Comparison of ENCODE assay signal across 11 cellular contexts in genomic region chr22:49735411-49736311, GRCh38.
A peak's percentile ranks its signal among the peaks of the same experiment; 100 is the strongest.
DNase-seq lines count a peak whose midpoint lies in the region; ATAC-seq and TF ChIP-seq lines count a peak whose summit lies in the region.
"Had no signal": no experiment of that assay in that cellular context is flagged by ENCODE, and none has a peak within 500 bp of the region (broad histone marks: within the 10 kb centered on the region; RNA-seq: fewer than 3 reads in every experiment).

No MANE protein-coding gene starts in this region.

- H3K4me3 ChIP-seq in mesendoderm (ENCODE audit: low read length), result no peak overlapping the region

- no peak overlapping the region for H3K18ac ChIP-seq in mesendoderm (ENCODE audit: low read length)

- ATAC-seq in WTC11, result peak; percentile 84
- no peak for ATAC-seq in HG03280 (IDR thresholded peaks at IDR 0.05; ENCODE audit: unreplicated experiment)
- ATAC-seq: left colon had no signal

- no peak overlapping the region for H2AK5ac ChIP-seq in mesendoderm (ENCODE audit: low read length)

- H3K4me1 Mint-ChIP-seq in WTC11, result peaks cover 5% of the 10 kb centered on the region

- H3K4me2 ChIP-seq in mesendoderm (ENCODE audit: low read length), result no peak overlapping the region

- no peak overlapping the region for H4K8ac ChIP-seq in mesendoderm (ENCODE audit: low read depth, low read length)

- H3K4ac ChIP-seq in mesendoderm (ENCODE audit: low read depth, low read length), result no peak overlapping the region

- in situ Hi-C loops in Caki2 (cut with HindIII; ENCODE audit: low pct_unique_long_range_greater_than_20kb, low sequenced_read_pairs), result no loop called here

- no peak overlapping the region for H2BK15ac ChIP-seq in mesendoderm (replicated peaks; ENCODE audit: low read depth)

- no peaks in the 10 kb centered on the region for H3K79me2 ChIP-seq in mesendoderm (ENCODE audit: control insufficient read depth, insufficient read depth, low read length)

- no peak overlapping the region for H3K27ac Mint-ChIP-seq in WTC11

- peaks cover 12% of the 10 kb centered on the region for H3K36me3 Mint-ChIP-seq in WTC11

- peaks cover 45% of the 10 kb centered on the region for H3K9me3 Mint-ChIP-seq in WTC11

- H3K4me3 Mint-ChIP-seq in WTC11, result no peak overlapping the region

- no peak overlapping the region for H2BK120ac ChIP-seq in mesendoderm (ENCODE audit: low read depth, low read length)

- CTCF ChIA-PET in HEK293T (lab: Yijun Ruan, JAX) (no interaction called here), WTC11 (lab: Charles Lee) (interaction anchor here (0.9 to 1.1 kb wide), 2 partner anchors 11 to 34 kb away, joined by 3 to 5 read pairs; no protein-coding TSS in a partner anchor), GM10248 (lab: Yijun Ruan, JAX) (interaction anchor here (1.0 to 1.1 kb wide), 2 partner anchors 11 to 14 kb away, joined by 3 read pairs; no protein-coding TSS in a partner anchor)

- no peaks in the 10 kb centered on the region for H3K27me3 ChIP-seq in mesendoderm (ENCODE audit: insufficient read depth, low read length, poor library complexity)

- no peak overlapping the region for H2BK5ac ChIP-seq in mesendoderm (ENCODE audit: low read length)

- no peaks in the 10 kb centered on the region for H3K79me1 ChIP-seq in mesendoderm (ENCODE audit: low read length)

- H3K36me3 ChIP-seq in mesendoderm (ENCODE audit: control insufficient read depth, insufficient read depth, low read length), result no peaks in the 10 kb centered on the region

- DNase-seq in Caki2 (ENCODE audit: low read depth) (peak; percentile 22), HEK293T (ENCODE audit: extremely low spot score) (peak; percentile 40), WTC11 (ENCODE audit: low spot score) (peak; percentile 81), mesendoderm (peak; percentile 55), amygdala (lab: John Stamatoyannopoulos, UW) (no peak), NOMO-1 (lab: John Stamatoyannopoulos, UW; ENCODE audit: unreplicated experiment in 2 of 2) (no peak), GM10248 (ENCODE audit: extremely low spot score) (no peak)
- DNase-seq: NCI-H187, SHP77 treated with DMSO at 0.1 percent for 48 hours had no signal

- H4K5ac ChIP-seq in mesendoderm (ENCODE audit: low read length), result no peak overlapping the region

- no peak overlapping the region for H3K9ac ChIP-seq in mesendoderm (ENCODE audit: low read length)

- H3K56ac ChIP-seq in mesendoderm (ENCODE audit: low read length), result no peak overlapping the region

- H3K27ac ChIP-seq in mesendoderm (ENCODE audit: low read depth, low read length), result no peak overlapping the region

- H3K23ac ChIP-seq in mesendoderm (ENCODE audit: low read length), result no peak overlapping the region

- TF ChIP-seq CTCF in WTC11 (IDR thresholded peaks at IDR 0.05) (no peak), GM10248 (IDR thresholded peaks at IDR 0.05; ENCODE audit: control extremely low read depth, extremely low read depth, low read depth, missing control alignments) (no peak)

- no peaks in the 10 kb centered on the region for H3K4me1 ChIP-seq in mesendoderm (ENCODE audit: control insufficient read depth, low read depth, low read length)

- H3K27me3 Mint-ChIP-seq in WTC11 (ENCODE audit: low read depth), result peaks cover 19% of the 10 kb centered on the region

- WGBS in mesendoderm (ENCODE audit: extremely low coverage, insufficient coverage, low lambda C conversion rate), result no CpG with 5 or more reads among the region's 28 CpGs

- POLR2A ChIA-PET in HEK293T (lab: Yijun Ruan, JAX) (no interaction called here), WTC11 (lab: Charles Lee) (no interaction called here), GM10248 (lab: Yijun Ruan, JAX) (no interaction called here)

TF ChIP-seq in HEK293T, 16 proteins besides CTCF, POLR2A, EP300 and RAD21:
- no peak for TF ChIP-seq CTBP1 (IDR thresholded peaks at IDR 0.05; ENCODE audit: borderline replicate concordance)
- no peak for TF ChIP-seq ARNT (IDR thresholded peaks at IDR 0.05)
- no peak for TF ChIP-seq ZNF384 (IDR thresholded peaks at IDR 0.05)
- TF ChIP-seq HDGF (IDR thresholded peaks at IDR 0.05; ENCODE audit: borderline replicate concordance), result no peak
- no peak for TF ChIP-seq NFRKB (IDR thresholded peaks at IDR 0.05)
- no peak for TF ChIP-seq SUZ12 (IDR thresholded peaks at IDR 0.05)
- TF ChIP-seq, protein P1, sequence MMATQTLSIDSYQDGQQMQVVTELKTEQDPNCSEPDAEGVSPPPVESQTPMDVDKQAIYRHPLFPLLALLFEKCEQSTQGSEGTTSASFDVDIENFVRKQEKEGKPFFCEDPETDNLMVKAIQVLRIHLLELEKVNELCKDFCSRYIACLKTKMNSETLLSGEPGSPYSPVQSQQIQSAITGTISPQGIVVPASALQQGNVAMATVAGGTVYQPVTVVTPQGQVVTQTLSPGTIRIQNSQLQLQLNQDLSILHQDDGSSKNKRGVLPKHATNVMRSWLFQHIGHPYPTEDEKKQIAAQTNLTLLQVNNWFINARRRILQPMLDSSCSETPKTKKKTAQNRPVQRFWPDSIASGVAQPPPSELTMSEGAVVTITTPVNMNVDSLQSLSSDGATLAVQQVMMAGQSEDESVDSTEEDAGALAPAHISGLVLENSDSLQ (IDR thresholded peaks at IDR 0.05), result no peak
- TF ChIP-seq FOXK2 (IDR thresholded peaks at IDR 0.05), result no peak
- no peak for TF ChIP-seq BHLHE40 (IDR thresholded peaks at IDR 0.05; ENCODE audit: borderline replicate concordance)
- no peak for TF ChIP-seq FOXM1 (IDR thresholded peaks at IDR 0.05; ENCODE audit: borderline replicate concordance)

TF ChIP-seq in WTC11, 78 proteins besides CTCF, POLR2A, EP300 and RAD21 (continues in another document):
- TF ChIP-seq E2F5 (CRISPR knock-in tag; IDR thresholded peaks at IDR 0.05), result 0 out of 2 replicates have a peak, but pooled peaks have one; percentile 50
- no peak; the same call in 1 of the 2 replicates for TF ChIP-seq NR2C2 (CRISPR knock-in tag; IDR thresholded peaks at IDR 0.05)
- TF ChIP-seq, protein P2, sequence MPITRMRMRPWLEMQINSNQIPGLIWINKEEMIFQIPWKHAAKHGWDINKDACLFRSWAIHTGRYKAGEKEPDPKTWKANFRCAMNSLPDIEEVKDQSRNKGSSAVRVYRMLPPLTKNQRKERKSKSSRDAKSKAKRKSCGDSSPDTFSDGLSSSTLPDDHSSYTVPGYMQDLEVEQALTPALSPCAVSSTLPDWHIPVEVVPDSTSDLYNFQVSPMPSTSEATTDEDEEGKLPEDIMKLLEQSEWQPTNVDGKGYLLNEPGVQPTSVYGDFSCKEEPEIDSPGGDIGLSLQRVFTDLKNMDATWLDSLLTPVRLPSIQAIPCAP (CRISPR knock-in tag; IDR thresholded peaks at IDR 0.05), result peak; percentile 49; the same call in 1 of the 2 replicates
- TF ChIP-seq NFE2L1 (CRISPR knock-in tag; IDR thresholded peaks at IDR 0.05), result peak; percentile 40; the same call in 1 of the 2 replicates
- TF ChIP-seq, protein P3, sequence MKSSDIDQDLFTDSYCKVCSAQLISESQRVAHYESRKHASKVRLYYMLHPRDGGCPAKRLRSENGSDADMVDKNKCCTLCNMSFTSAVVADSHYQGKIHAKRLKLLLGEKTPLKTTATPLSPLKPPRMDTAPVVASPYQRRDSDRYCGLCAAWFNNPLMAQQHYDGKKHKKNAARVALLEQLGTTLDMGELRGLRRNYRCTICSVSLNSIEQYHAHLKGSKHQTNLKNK (CRISPR knock-in tag; IDR thresholded peaks at IDR 0.05), result no peak
- no peak for TF ChIP-seq GTF2I (CRISPR knock-in tag; conservative IDR thresholded peaks at IDR 0.05)
- TF ChIP-seq SOX15 (CRISPR knock-in tag; IDR thresholded peaks at IDR 0.05), result no peak
- TF ChIP-seq, protein P4, sequence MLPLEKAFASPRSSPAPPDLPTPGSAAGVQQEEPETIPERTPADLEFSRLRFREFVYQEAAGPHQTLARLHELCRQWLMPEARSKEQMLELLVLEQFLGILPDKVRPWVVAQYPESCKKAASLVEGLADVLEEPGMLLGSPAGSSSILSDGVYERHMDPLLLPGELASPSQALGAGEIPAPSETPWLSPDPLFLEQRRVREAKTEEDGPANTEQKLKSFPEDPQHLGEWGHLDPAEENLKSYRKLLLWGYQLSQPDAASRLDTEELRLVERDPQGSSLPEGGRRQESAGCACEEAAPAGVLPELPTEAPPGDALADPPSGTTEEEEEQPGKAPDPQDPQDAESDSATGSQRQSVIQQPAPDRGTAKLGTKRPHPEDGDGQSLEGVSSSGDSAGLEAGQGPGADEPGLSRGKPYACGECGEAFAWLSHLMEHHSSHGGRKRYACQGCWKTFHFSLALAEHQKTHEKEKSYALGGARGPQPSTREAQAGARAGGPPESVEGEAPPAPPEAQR (CRISPR knock-in tag; IDR thresholded peaks at IDR 0.05), result no peak
- no peak for TF ChIP-seq AFF4 (CRISPR knock-in tag; IDR thresholded peaks at IDR 0.05; ENCODE audit: borderline replicate concordance)

Comparison
In these comparisons a context has a peak if more than half of its experiments do, and no peak if none do; other contexts are left out.
1. DNase-seq: peak in Caki2 (single experiment), HEK293T (single experiment), WTC11 (single experiment) and mesendoderm (single experiment); none in amygdala (0 of 56), NOMO-1 (0 of 2) and GM10248 (single experiment).